ENCODE assay signal across 26 cellular contexts in genomic region chr12:63889721-63890509, GRCh38. TPM values are rescaled to one million over a fixed set of nuclear protein-coding genes. Genes with fewer than 3 reads are reported as not detected.
A peak's percentile ranks its signal among the peaks of the same experiment; 100 is the strongest.
DNase-seq lines count a peak whose midpoint lies in the region; ATAC-seq lines count a peak whose summit lies in the region.
"Had no signal": no experiment of that assay in that cellular context is flagged by ENCODE, and none has a peak within 500 bp of the region (broad histone marks: within the 10 kb centered on the region; RNA-seq: fewer than 3 reads in every experiment).

No MANE protein-coding gene starts in this region.

- no peak for ATAC-seq in naive thymus-derived CD8-positive, alpha-beta T cell
- ATAC-seq: activated CD4-positive, CD25-positive, alpha-beta regulatory T cell treated with anti-CD3 and anti-CD28 coated beads, Interleukin-2, amount 50 U/mL, for 24 hours; activated CD8-positive, alpha-beta T cell treated with anti-CD3 and anti-CD28 coated beads, Interleukin-2, amount 10 ng/mL, durations not matched to agents 7 days and 5 days; K562 had no signal

- peaks cover 7% of the 10 kb centered on the region for H3K4me1 ChIP-seq in SJCRH30
- H3K4me1 ChIP-seq: suprapubic skin had no signal

- no peaks in the 10 kb centered on the region for H3K27me3 ChIP-seq in SJCRH30
- H3K27me3 ChIP-seq: cardiac muscle cell, suprapubic skin, vagina had no signal

- H3K36me3 ChIP-seq in SJCRH30 = 0 out of 2 replicates have a peak, but pooled peaks cover 2% of the 10 kb centered on the region
- H3K36me3 ChIP-seq: cardiac muscle cell, suprapubic skin, vagina had no signal

- H3K27ac ChIP-seq in SJCRH30 = peak overlapping the region; percentile 18
- H3K27ac ChIP-seq: cardiac muscle cell, skin epidermis, suprapubic skin, vagina had no signal

- peaks cover 4 to 27% (median 19%) of the 10 kb centered on the region in 5 donors for H3K27me3 Mint-ChIP-seq in naive thymus-derived CD8-positive, alpha-beta T cell

- H3K36me3 Mint-ChIP-seq in naive thymus-derived CD8-positive, alpha-beta T cell = no peaks in the 10 kb centered on the region
- H3K36me3 Mint-ChIP-seq: mesothelial cell of epicardium; stimulated activated memory B cell treated with anti-CD40 and anti-IgM and Interleukin-4, amounts not matched to agents 10 μg/mL and 1 μg/mL and 100 μg/mL, for 72 hours had no signal

- H3K9me3 Mint-ChIP-seq in naive thymus-derived CD8-positive, alpha-beta T cell = no peaks in the 10 kb centered on the region
- H3K9me3 Mint-ChIP-seq: CD4-positive, alpha-beta T cell; mesothelial cell of epicardium; nephron; stimulated activated memory B cell treated with anti-CD40 and anti-IgM and Interleukin-4, amounts not matched to agents 10 μg/mL and 1 μg/mL and 100 μg/mL, for 72 hours had no signal

- POLR2A ChIA-PET in naive thymus-derived CD8-positive, alpha-beta T cell (lab: Charles Lee) = no interaction called here

- DNase-seq in DMS53 treated with DMSO at 0.1 percent for 48 hours (lab: John Stamatoyannopoulos, UW; ENCODE audit: unreplicated experiment) = peak; percentile 17
- DNase-seq in SJCRH30 = no peak
- DNase-seq in kidney tubule cell (ENCODE audit: low spot score) = peak; percentile 41
- DNase-seq in putamen (ENCODE audit: low spot score) = peak; percentile 17
- DNase-seq in anterior cingulate cortex (lab: John Stamatoyannopoulos, UW) = no peak
- DNase-seq in naive thymus-derived CD8-positive, alpha-beta T cell = no peak
- no peak for DNase-seq in DMS 273 treated with DMSO at 0.1 percent for 48 hours (lab: John Stamatoyannopoulos, UW)
- DNase-seq in D341Med (ENCODE audit: low spot score) = no peak
- DNase-seq: activated CD8-positive, alpha-beta T cell treated with anti-CD3 and anti-CD28 coated beads, Interleukin-2, amount 10 ng/mL, durations not matched to agents 7 days and 5 days; activated T-cell treated with anti-CD3 and anti-CD28 coated beads, Interleukin-2, amount 50 U/mL, for 1 hour; CD4-positive, alpha-beta T cell; DND-41; MM.1S; NCI-H1694; NCI-H748 treated with DMSO at 0.1 percent for 48 hours; posterior cingulate gyrus; T1000 had no signal

- no peak overlapping the region for H3K4me3 Mint-ChIP-seq in naive thymus-derived CD8-positive, alpha-beta T cell
- H3K4me3 Mint-ChIP-seq: activated CD8-positive, alpha-beta T cell treated with anti-CD3 and anti-CD28 coated beads, Interleukin-2, amount 10 ng/mL, durations not matched to agents 7 days and 5 days; CD4-positive, alpha-beta T cell; mesothelial cell of epicardium; nephron; stimulated activated memory B cell treated with anti-CD40 and anti-IgM and Interleukin-4, amounts not matched to agents 10 μg/mL and 1 μg/mL and 100 μg/mL, for 72 hours had no signal

- peak overlapping the region in 1 of 10 donors; percentile 19 for H3K27ac Mint-ChIP-seq in naive thymus-derived CD8-positive, alpha-beta T cell
- H3K27ac Mint-ChIP-seq: activated CD8-positive, alpha-beta T cell treated with anti-CD3 and anti-CD28 coated beads, Interleukin-2, amount 10 ng/mL, durations not matched to agents 7 days and 5 days; CD4-positive, alpha-beta T cell; mesothelial cell of epicardium; stimulated activated memory B cell treated with anti-CD40 and anti-IgM and Interleukin-4, amounts not matched to agents 10 μg/mL and 1 μg/mL and 100 μg/mL, for 72 hours had no signal

- no peaks in the 10 kb centered on the region for H3K4me1 Mint-ChIP-seq in naive thymus-derived CD8-positive, alpha-beta T cell
- H3K4me1 Mint-ChIP-seq: stimulated activated memory B cell treated with anti-CD40 and anti-IgM and Interleukin-4, amounts not matched to agents 10 μg/mL and 1 μg/mL and 100 μg/mL, for 72 hours had no signal

- H3K9me3 ChIP-seq in SJCRH30 (replicated peaks) = no peaks in the 10 kb centered on the region
- H3K9me3 ChIP-seq: suprapubic skin, vagina had no signal

- H3K4me3 ChIP-seq in SJCRH30 = no peak overlapping the region
- H3K4me3 ChIP-seq: cardiac muscle cell, K562, skin epidermis, suprapubic skin, vagina had no signal

RNA-seq across cellular contexts. Expression of gene SRGAP1, which starts 45.4 kb away (rescaled TPM):
- 6.2 and 6.7 TPM in 2 replicates for total RNA-seq in SJCRH30 (2014; rRNA removed; shearing (Covaris generic))
- total RNA-seq in naive thymus-derived CD8-positive, alpha-beta T cell = not detected
- under 1 TPM; 0.01 to 0.04 (median 0.03) TPM for polyA plus RNA-seq in naive thymus-derived CD8-positive, alpha-beta T cell
- total RNA-seq: activated CD8-positive, alpha-beta T cell treated with anti-CD3 and anti-CD28 coated beads, Interleukin-2, amount 10 ng/mL, durations not matched to agents 7 days and 5 days had no signal

Comparison
In these comparisons a context has a peak if more than half of its experiments do, and no peak if none do; other contexts are left out.
1. DNase-seq: peak in DMS53 treated with DMSO at 0.1 percent for 48 hours (single experiment), kidney tubule cell (single experiment) and putamen (single experiment); none in SJCRH30 (0 of 2), anterior cingulate cortex (0 of 58), naive thymus-derived CD8-positive, alpha-beta T cell (0 of 10), DMS 273 treated with DMSO at 0.1 percent for 48 hours (single experiment) and D341Med (single experiment).